In genomic region chr12:40224439-40225291, GRCh38 we compare ENCODE assay signal across 8 cellular contexts. TPM values are rescaled to one million over a fixed set of nuclear protein-coding genes. Genes with fewer than 3 reads are reported as not detected.
DNase-seq lines count a peak whose midpoint lies in the region; ATAC-seq and TF ChIP-seq lines count a peak whose summit lies in the region.

TSS of gene LRRK2 (plus strand) at chr12:40224997. CDS start at chr12:40225132, 135 bp downstream.

- 1% methylated on average over 48 to 71 of the region's 78 CpGs for WGBS in lower leg skin, 2 donors

- H3K4me3 ChIP-seq in GM08714 (ENCODE audit: low read length) (peak within 1 kb of the TSS; percentile 99), lower leg skin (ENCODE audit: low read depth, poor library complexity, severe bottlenecking) (peak within 1 kb of the TSS; percentile 57)

- intact Hi-C loops in activated CD4-positive, alpha-beta T cell treated with anti-CD3 and anti-CD28 coated beads, Interleukin-2, amount 10 ng/mL, durations not matched to agents 24 days and 14 days (cut with micrococcal nuclease), result no loop called here
- intact Hi-C loops in dendritic cell treated with granulocyte-macrophage colony-stimulating factor and Interleukin-4, amounts not matched to agents 40 ng/mL and 50 ng/mL, for 4 days (cut with micrococcal nuclease), result loop anchor here (2.0 to 5.0 kb wide), 3 partner anchors 16 to 88 kb away; no protein-coding TSS in a partner anchor
- intact Hi-C loops in lower leg skin (cut with DNase I; ENCODE audit: low total_unique reads), result no loop called here

- DNase-seq in LHCN-M2 (ENCODE audit: low read depth), result peak; percentile 41
- DNase-seq in activated CD4-positive, alpha-beta T cell treated with anti-CD3 and anti-CD28 coated beads, Interleukin-2, amount 10 ng/mL, durations not matched to agents 24 days and 14 days, result peak; percentile 67
- peak; percentile 71 to 96 for DNase-seq in lower leg skin (ENCODE audit: low spot score in 2 of 2)
- peak; percentile 9 to 31 for DNase-seq in stimulated activated CD8-positive, alpha-beta memory T cell treated with anti-CD3 and anti-CD28 coated beads, Interleukin-15, amount 100 ng/mL, for 4 hours (ENCODE audit: low read depth in 2 of 2)
- no peak for DNase-seq in epidermal melanocyte (ENCODE audit: insufficient read length, low spot score)

- no peak within 1 kb of the TSS for H3K27ac Mint-ChIP-seq in activated CD4-positive, alpha-beta T cell treated with anti-CD3 and anti-CD28 coated beads, Interleukin-2, amount 10 ng/mL, durations not matched to agents 24 days and 14 days
- peak within 1 kb of the TSS; percentile 87 for H3K27ac Mint-ChIP-seq in dendritic cell treated with granulocyte-macrophage colony-stimulating factor and Interleukin-4, amounts not matched to agents 40 ng/mL and 50 ng/mL, for 4 days

- peak; percentile 58 for ATAC-seq in GM21825 (IDR thresholded peaks at IDR 0.05; ENCODE audit: unreplicated experiment)

- H3K27me3 Mint-ChIP-seq in activated CD4-positive, alpha-beta T cell treated with anti-CD3 and anti-CD28 coated beads, Interleukin-2, amount 10 ng/mL, durations not matched to agents 24 days and 14 days, result peaks cover 51% of the 10 kb centered on the region
- no peaks in the 10 kb centered on the region for H3K27me3 Mint-ChIP-seq in dendritic cell treated with granulocyte-macrophage colony-stimulating factor and Interleukin-4, amounts not matched to agents 40 ng/mL and 50 ng/mL, for 4 days

- H3K4me1 Mint-ChIP-seq in activated CD4-positive, alpha-beta T cell treated with anti-CD3 and anti-CD28 coated beads, Interleukin-2, amount 10 ng/mL, durations not matched to agents 24 days and 14 days, result peaks cover 5% of the 10 kb centered on the region
- H3K4me1 Mint-ChIP-seq in dendritic cell treated with granulocyte-macrophage colony-stimulating factor and Interleukin-4, amounts not matched to agents 40 ng/mL and 50 ng/mL, for 4 days (ENCODE audit: low read depth), result peaks cover 55% of the 10 kb centered on the region

- peaks cover 4% of the 10 kb centered on the region for H3K9me3 Mint-ChIP-seq in activated CD4-positive, alpha-beta T cell treated with anti-CD3 and anti-CD28 coated beads, Interleukin-2, amount 10 ng/mL, durations not matched to agents 24 days and 14 days
- no peaks in the 10 kb centered on the region for H3K9me3 Mint-ChIP-seq in dendritic cell treated with granulocyte-macrophage colony-stimulating factor and Interleukin-4, amounts not matched to agents 40 ng/mL and 50 ng/mL, for 4 days

- TF ChIP-seq POLR2A in lower leg skin (IDR thresholded peaks at IDR 0.05), result no peak

- TF ChIP-seq CTCF in lower leg skin (IDR thresholded peaks at IDR 0.05), result no peak

- no peaks in the 10 kb centered on the region for H3K36me3 Mint-ChIP-seq in activated CD4-positive, alpha-beta T cell treated with anti-CD3 and anti-CD28 coated beads, Interleukin-2, amount 10 ng/mL, durations not matched to agents 24 days and 14 days (ENCODE audit: low read depth)
- H3K36me3 Mint-ChIP-seq in dendritic cell treated with granulocyte-macrophage colony-stimulating factor and Interleukin-4, amounts not matched to agents 40 ng/mL and 50 ng/mL, for 4 days (ENCODE audit: low read depth), result no peaks in the 10 kb centered on the region

- peak within 1 kb of the TSS; percentile 58 for H3K4me3 Mint-ChIP-seq in activated CD4-positive, alpha-beta T cell treated with anti-CD3 and anti-CD28 coated beads, Interleukin-2, amount 10 ng/mL, durations not matched to agents 24 days and 14 days
- H3K4me3 Mint-ChIP-seq in dendritic cell treated with granulocyte-macrophage colony-stimulating factor and Interleukin-4, amounts not matched to agents 40 ng/mL and 50 ng/mL, for 4 days, result peak within 1 kb of the TSS; percentile 81

RNA-seq across cellular contexts. Expression of gene LRRK2, which starts in this region (rescaled TPM):
- 1.4 TPM in 2 replicates for total RNA-seq in LHCN-M2 (2014; rRNA removed)
- 0.07 TPM for polyA plus RNA-seq in LHCN-M2 (2012)
- not detected in 2 replicates for total RNA-seq in activated CD4-positive, alpha-beta T cell treated with anti-CD3 and anti-CD28 coated beads, Interleukin-2, amount 10 ng/mL, durations not matched to agents 24 days and 14 days
- total RNA-seq in lower leg skin, result 10 to 100 TPM in 2 of 4 donors, 1 to 10 TPM in 2; 5.7 to 11.1 (median 9.5) TPM

Comparison
In these comparisons a context has a peak if more than half of its experiments do, and no peak if none do; other contexts are left out.
1. Peak in DNase-seq in activated CD4-positive, alpha-beta T cell treated with anti-CD3 and anti-CD28 coated beads, Interleukin-2, amount 10 ng/mL, durations not matched to agents 24 days and 14 days; RNA of the gene not detected or under 1 TPM.